1 cellular context compared by ENCODE assay signal in genomic region chr3:42602961-42603360, GRCh38.
TF ChIP-seq lines count a peak whose summit lies in the region.

No MANE protein-coding gene starts in this region.

TF ChIP-seq in K562, 482 proteins besides CTCF, POLR2A, EP300 and RAD21 (continued from another document):
- TF ChIP-seq CEBPB (tag; IDR thresholded peaks at IDR 0.05) (no peak; the same call in 1 of the 2 replicates), HLTF (IDR thresholded peaks at IDR 0.05) (0 out of 2 replicates have a peak, but pooled peaks have one; percentile 41), CUX1 (CRISPR knock-in tag; IDR thresholded peaks at IDR 0.05) (no peak), GTF3C2 (IDR thresholded peaks at IDR 0.05; ENCODE audit: borderline replicate concordance, extremely low read depth, insufficient read length) (no peak), NCOA6 (IDR thresholded peaks at IDR 0.05) (no peak), ATF7 (IDR thresholded peaks at IDR 0.05) (no peak), ILK (tag; IDR thresholded peaks at IDR 0.05; ENCODE audit: borderline replicate concordance, low read depth) (no peak), CBFA2T3 (IDR thresholded peaks at IDR 0.05) (no peak), IRF2 (CRISPR knock-in tag; IDR thresholded peaks at IDR 0.05) (no peak), FOXP4 (CRISPR knock-in tag; IDR thresholded peaks at IDR 0.05; ENCODE audit: borderline replicate concordance) (no peak), ZNF263 (CRISPR knock-in tag; IDR thresholded peaks at IDR 0.05; ENCODE audit: borderline replicate concordance) (no peak), C11orf30 (IDR thresholded peaks at IDR 0.05; ENCODE audit: low read depth) (no peak), XRCC3 (IDR thresholded peaks at IDR 0.05) (no peak), BHLHE40 (IDR thresholded peaks at IDR 0.05; ENCODE audit: low read length) (no peak), RBM25 (IDR thresholded peaks at IDR 0.05; ENCODE audit: low read depth, low read length, severe bottlenecking) (peak; percentile 76), ETV5 (CRISPR knock-in tag; IDR thresholded peaks at IDR 0.05; ENCODE audit: low read depth) (no peak), ZNF384 (IDR thresholded peaks at IDR 0.05; ENCODE audit: low read depth, low read length) (peak; percentile 69; the same call in 1 of the 2 replicates), RBM14 (IDR thresholded peaks at IDR 0.05; ENCODE audit: borderline replicate concordance, insufficient read depth, low read depth, low read length) (no peak), BCOR (IDR thresholded peaks at IDR 0.05) (peak; percentile 89), ZNF76 (CRISPR knock-in tag; IDR thresholded peaks at IDR 0.05; ENCODE audit: borderline replicate concordance) (no peak), ZNF146 (CRISPR knock-in tag; IDR thresholded peaks at IDR 0.05; ENCODE audit: unreplicated experiment) (no peak), TFE3 (CRISPR knock-in tag; IDR thresholded peaks at IDR 0.05) (no peak), RUNX1 (IDR thresholded peaks at IDR 0.05; ENCODE audit: low read depth) (no peak), PPARD (CRISPR knock-in tag; IDR thresholded peaks at IDR 0.05) (no peak), PREB (CRISPR knock-in tag; IDR thresholded peaks at IDR 0.05) (no peak), ZNF324 (CRISPR knock-in tag; IDR thresholded peaks at IDR 0.05) (no peak), ZMIZ1 (IDR thresholded peaks at IDR 0.05; ENCODE audit: low read depth in 2 of 2, low read length in 2 of 2) (no peak), CEBPG (CRISPR knock-in tag; IDR thresholded peaks at IDR 0.05) (no peak), CEBPG (tag; conservative IDR thresholded peaks at IDR 0.05 in 1 of 2, IDR thresholded peaks at IDR 0.05 in 1 of 2) (0 out of 4 replicates have a peak, but pooled peaks of 1 of the 2 experiments have one; percentile 5), LCOR (CRISPR knock-in tag; IDR thresholded peaks at IDR 0.05) (no peak), ZNF586 (CRISPR knock-in tag; conservative IDR thresholded peaks at IDR 0.05) (no peak), ZNF589 (CRISPR knock-in tag; IDR thresholded peaks at IDR 0.05; ENCODE audit: low read depth) (no peak), TBL1XR1 (IDR thresholded peaks at IDR 0.05; ENCODE audit: low read length in 2 of 2) (no peak)
